ENCODE assay signal across 8 cellular contexts in genomic region chr5:168317521-168318147, GRCh38. TPM values are rescaled to one million over a fixed set of nuclear protein-coding genes. Genes with fewer than 3 reads are reported as not detected.
DNase-seq lines count a peak whose midpoint lies in the region; TF ChIP-seq lines count a peak whose summit lies in the region.

No MANE protein-coding gene starts in this region.

- peak overlapping the region; percentile 41 for H3K14ac ChIP-seq in trophoblast cell (ENCODE audit: low read length)

- H3K18ac ChIP-seq in trophoblast cell (ENCODE audit: low read length): peak overlapping the region; percentile 43

- no peak overlapping the region for H3K23ac ChIP-seq in trophoblast cell (ENCODE audit: low read length)

- peak overlapping the region; percentile 89 for H3K27ac ChIP-seq in trophoblast cell (ENCODE audit: low read depth, low read length)

- no peaks in the 10 kb centered on the region for H3K36me3 ChIP-seq in trophoblast cell (ENCODE audit: control insufficient read depth in 1 of 2, insufficient read depth in 2 of 2, low read length in 2 of 2)

- peaks cover 38 to 45% of the 10 kb centered on the region in 2 experiments for H3K4me1 ChIP-seq in trophoblast cell (ENCODE audit: control insufficient read depth in 1 of 2, insufficient read depth in 2 of 2, low read length in 2 of 2)

- in situ Hi-C loops in GM13976 (cut with MboI; ENCODE audit: low sequenced_read_pairs, unreplicated experiment): no loop called here

- H2AK5ac ChIP-seq in trophoblast cell (ENCODE audit: low read length): peak overlapping the region; percentile 42

- peak overlapping the region; percentile 7 for H3K4ac ChIP-seq in trophoblast cell (ENCODE audit: low read depth, low read length)

- H3K79me2 ChIP-seq in trophoblast cell (ENCODE audit: control insufficient read depth, insufficient read depth, low read length, poor library complexity): peaks cover 10% of the 10 kb centered on the region

- H2BK12ac ChIP-seq in trophoblast cell (ENCODE audit: low read length): peak overlapping the region; percentile 75

- no CpG with 5 or more reads among the region's 4 CpGs for WGBS in trophoblast cell (ENCODE audit: extremely low coverage, insufficient coverage, insufficient read length)

- no peak overlapping the region for H2AFZ ChIP-seq in trophoblast cell (ENCODE audit: insufficient read depth, low read length, poor library complexity)

- peak overlapping the region; percentile 83 for H4K91ac ChIP-seq in trophoblast cell (ENCODE audit: low read depth, low read length)

- DNase-seq in H4 (ENCODE audit: low spot score): peak; percentile 87
- peak; percentile 5 for DNase-seq in NCI-H82 treated with DMSO at 0.1 percent for 48 hours (lab: John Stamatoyannopoulos, UW; ENCODE audit: unreplicated experiment)
- DNase-seq in epithelial cell of proximal tubule (ENCODE audit: low read depth): peak; percentile 96
- peak; percentile 96 to 99 for DNase-seq in trophoblast cell
- DNase-seq in amygdala (lab: John Stamatoyannopoulos, UW): no peak
- DNase-seq in GM13976 (ENCODE audit: low spot score): no peak
- no peak for DNase-seq in stimulated activated CD4-positive, alpha-beta T cell treated with anti-CD3 and anti-CD28 coated beads, Interleukin-12 subunit alpha, Interleukin-12 subunit beta, amount 100 ng/mL, for 4 hours
- no peak for DNase-seq in germinal center (ENCODE audit: low spot score)

- H3K9ac ChIP-seq in trophoblast cell (ENCODE audit: low read length): no peak overlapping the region

- H4K8ac ChIP-seq in trophoblast cell (ENCODE audit: low read depth, low read length): peak overlapping the region; percentile 8

- H4K12ac ChIP-seq in trophoblast cell (ENCODE audit: low read depth, low read length): no peak overlapping the region

- H3K4me2 ChIP-seq in trophoblast cell (ENCODE audit: low read length): peak overlapping the region; percentile 36

- H3K79me1 ChIP-seq in trophoblast cell (ENCODE audit: low read length): peaks cover 27% of the 10 kb centered on the region

- H2BK5ac ChIP-seq in trophoblast cell (ENCODE audit: low read depth, low read length, poor library complexity): peak overlapping the region; percentile 37

- no peak for TF ChIP-seq CTCF in epithelial cell of proximal tubule (conservative IDR thresholded peaks at IDR 0.05; ENCODE audit: low read depth, low read length)
- TF ChIP-seq CTCF in GM13976 (IDR thresholded peaks at IDR 0.05; ENCODE audit: borderline replicate concordance, control extremely low read depth, extremely low read depth, insufficient read depth, missing control alignments): no peak

- H3K9me3 ChIP-seq in trophoblast cell (ENCODE audit: insufficient read depth, low read depth, low read length): no peaks in the 10 kb centered on the region

- H3K27me3 ChIP-seq in trophoblast cell (ENCODE audit: insufficient read depth, low read length): no peaks in the 10 kb centered on the region

- peak overlapping the region; percentile 56 for H2BK120ac ChIP-seq in trophoblast cell (ENCODE audit: insufficient read depth, low read length, poor library complexity)

- H3K4me3 ChIP-seq in epithelial cell of proximal tubule (ENCODE audit: low read depth, low read length) (no peak overlapping the region), trophoblast cell (ENCODE audit: low read depth, low read length) (no peak overlapping the region)

RNA-seq across cellular contexts. Expression of gene WWC1, which starts 26.2 kb away (rescaled TPM):
- 3.2 and 8.3 TPM in 2 replicates for total RNA-seq in H4 (2014; rRNA removed; shearing (Covaris generic))
- total RNA-seq in epithelial cell of proximal tubule: 87.2 and 94.5 TPM in 2 replicates
- polyA plus RNA-seq in trophoblast cell (2013): 48.1 and 48.6 TPM in 2 replicates

Comparison
In these comparisons a context has a peak if more than half of its experiments do, and no peak if none do; other contexts are left out.
1. DNase-seq: peak in H4 (single experiment), NCI-H82 treated with DMSO at 0.1 percent for 48 hours (single experiment), epithelial cell of proximal tubule (single experiment) and trophoblast cell (2 of 2); none in amygdala (0 of 56), GM13976 (single experiment), stimulated activated CD4-positive, alpha-beta T cell treated with anti-CD3 and anti-CD28 coated beads, Interleukin-12 subunit alpha, Interleukin-12 subunit beta, amount 100 ng/mL, for 4 hours (single experiment) and germinal center (single experiment).